13 cellular contexts compared by ENCODE assay signal in genomic region chr19:1923319-1923718, GRCh38. TPM values are rescaled to one million over a fixed set of nuclear protein-coding genes. Genes with fewer than 3 reads are reported as not detected.
DNase-seq lines count a peak whose midpoint lies in the region; ATAC-seq lines count a peak whose summit lies in the region.
"Had no signal": no experiment of that assay in that cellular context is flagged by ENCODE, and none has a peak within 500 bp of the region (broad histone marks: within the 10 kb centered on the region; RNA-seq: fewer than 3 reads in every experiment).

No MANE protein-coding gene starts in this region.

- intact Hi-C loops in activated naive CD4-positive, alpha-beta T cell treated with anti-CD3 and anti-CD28 coated beads for 36 hours (cut with micrococcal nuclease), result no loop called here

- peaks cover 5% of the 10 kb centered on the region for H3K36me3 Mint-ChIP-seq in activated naive CD4-positive, alpha-beta T cell treated with anti-CD3 and anti-CD28 coated beads for 36 hours (ENCODE audit: low read depth)

- ATAC-seq in GM19372 (IDR thresholded peaks at IDR 0.05; ENCODE audit: low read depth, unreplicated experiment), result peak; percentile 53
- ATAC-seq in GM18511 (IDR thresholded peaks at IDR 0.05; ENCODE audit: unreplicated experiment), result no peak
- ATAC-seq in HG03159 (IDR thresholded peaks at IDR 0.05; ENCODE audit: unreplicated experiment), result no peak
- ATAC-seq: Panc1 had no signal

- H3K27ac Mint-ChIP-seq in activated naive CD4-positive, alpha-beta T cell treated with anti-CD3 and anti-CD28 coated beads for 36 hours, result peak overlapping the region; percentile 75

- CTCF ChIA-PET in activated naive CD4-positive, alpha-beta T cell treated with anti-CD3 and anti-CD28 coated beads for 36 hours (lab: Charles Lee), result interaction anchor here (0.6 to 1.0 kb wide), 3 partner anchors 26 to 549 kb away, joined by 3 to 4 read pairs (median 3); no protein-coding TSS in a partner anchor

- H3K27me3 Mint-ChIP-seq in activated naive CD4-positive, alpha-beta T cell treated with anti-CD3 and anti-CD28 coated beads for 36 hours (ENCODE audit: low read depth), result no peaks in the 10 kb centered on the region

- H3K4me3 Mint-ChIP-seq in activated naive CD4-positive, alpha-beta T cell treated with anti-CD3 and anti-CD28 coated beads for 36 hours, result no peak overlapping the region

- peak; percentile 75 for DNase-seq in NOMO-1 treated with dmso at 0.1 percent for 144 hours (lab: John Stamatoyannopoulos, UW; ENCODE audit: unreplicated experiment)
- DNase-seq in activated naive CD4-positive, alpha-beta T cell treated with anti-CD3 and anti-CD28 coated beads for 36 hours, result peak; percentile 74
- DNase-seq in stimulated activated CD4-positive, alpha-beta T cell treated with anti-CD3 and anti-CD28 coated beads, Interleukin-4, amount 100 ng/mL, for 1 hour, result peak; percentile 32
- DNase-seq in NCI-H510A (lab: John Stamatoyannopoulos, UW), result no peak
- DNase-seq: DMS 273 treated with DMSO at 0.1 percent for 48 hours, heart right ventricle, mammary epithelial cell, NCI-H187 treated with DMSO at 0.1 percent for 48 hours, posterior cingulate gyrus had no signal

- no peaks in the 10 kb centered on the region for H3K9me3 Mint-ChIP-seq in activated naive CD4-positive, alpha-beta T cell treated with anti-CD3 and anti-CD28 coated beads for 36 hours

- H3K4me1 Mint-ChIP-seq in activated naive CD4-positive, alpha-beta T cell treated with anti-CD3 and anti-CD28 coated beads for 36 hours (ENCODE audit: low read depth), result peaks cover 10% of the 10 kb centered on the region

RNA-seq across cellular contexts. Expression of gene CSNK1G2, which starts 17.7 kb away (rescaled TPM):
- total RNA-seq in activated naive CD4-positive, alpha-beta T cell treated with anti-CD3 and anti-CD28 coated beads for 36 hours, result 10 to 100 TPM; 50.6 to 51.0 TPM

RNA-seq across cellular contexts. Expression of gene ADAT3, which starts 18.1 kb away (rescaled TPM):
- total RNA-seq in activated naive CD4-positive, alpha-beta T cell treated with anti-CD3 and anti-CD28 coated beads for 36 hours, result 1 to 10 TPM; 3.0 to 3.4 TPM

RNA-seq across cellular contexts. Expression of gene SCAMP4, which starts 18.1 kb away (rescaled TPM):
- total RNA-seq in activated naive CD4-positive, alpha-beta T cell treated with anti-CD3 and anti-CD28 coated beads for 36 hours, result 10 to 100 TPM; 12.1 to 14.5 TPM

RNA-seq across cellular contexts. Expression of gene ABHD17A, which starts 38.0 kb away (rescaled TPM):
- total RNA-seq in activated naive CD4-positive, alpha-beta T cell treated with anti-CD3 and anti-CD28 coated beads for 36 hours, result 10 to 100 TPM; 79.3 to 79.9 TPM

RNA-seq across cellular contexts. Expression of gene KLF16, which starts 59.9 kb away (rescaled TPM):
- total RNA-seq in activated naive CD4-positive, alpha-beta T cell treated with anti-CD3 and anti-CD28 coated beads for 36 hours, result 10 to 100 TPM; 13.5 to 15.0 TPM
